Comparison of ENCODE assay signal across 25 cellular contexts in genomic region chr3:172908871-172909270, GRCh38.
"Had no signal": no experiment of that assay in that cellular context is flagged by ENCODE, and none has a peak within 500 bp of the region (broad histone marks: within the 10 kb centered on the region; RNA-seq: fewer than 3 reads in every experiment).

No MANE protein-coding gene starts in this region.

- H3K36me3 ChIP-seq: left ventricle myocardium inferior, ovary, prostate gland, suprapubic skin, thoracic aorta, tibial artery, upper lobe of right lung had no signal

- DNase-seq: hypothalamus; immature natural killer cell; kidney; left ventricle myocardium inferior; mesendoderm; naive B cell; ovary; retina; right cardiac atrium; stimulated activated CD4-positive, alpha-beta T cell treated with anti-CD3 and anti-CD28 coated beads, Interleukin-12 subunit alpha, Interleukin-12 subunit beta, amount 100 ng/mL, for 4 hours; stimulated activated CD4-positive, alpha-beta T cell treated with anti-CD3 and anti-CD28 coated beads, Interleukin-15, amount 100 ng/mL, for 24 hours; stimulated activated CD4-positive, alpha-beta T cell treated with anti-CD3 and anti-CD28 coated beads, Interleukin-2, amount 100 ng/mL, for 24 hours; stimulated activated CD4-positive, alpha-beta T cell treated with anti-CD3 and anti-CD28 coated beads, Interleukin-4, amount 100 ng/mL, for 1 hour; stimulated activated naive B cell treated with anti-CD40 and anti-IgM and Interleukin-4, amounts not matched to agents 10 μg/mL and 1 μg/mL and 100 μg/mL, for 72 hours; tibial artery; trophoblast cell; upper lobe of right lung had no signal

- H3K9me3 ChIP-seq: left ventricle myocardium inferior, ovary, prostate gland, suprapubic skin, thoracic aorta, tibial artery, upper lobe of right lung had no signal

- FAIRE-seq: kidney, urothelium cell line had no signal

- H3K4me3 ChIP-seq: left ventricle myocardium inferior, lung, ovary, prostate gland, skin epidermis, suprapubic skin, thoracic aorta, tibial artery, upper lobe of right lung had no signal

- ATAC-seq: natural killer cell treated with Interleukin-12 subunit alpha and Interleukin-12 subunit beta and Interleukin-15 and Interleukin-18, amount 100 ng/mL, for 72 hours; right cardiac atrium; sciatic nerve; stimulated activated naive B cell treated with anti-CD40 and anti-IgM and Interleukin-4, amounts not matched to agents 10 μg/mL and 1 μg/mL and 100 μg/mL, for 72 hours; upper lobe of right lung had no signal

- H3K27me3 ChIP-seq: ovary, suprapubic skin, tibial artery, upper lobe of right lung had no signal

- H3K27ac ChIP-seq: left ventricle myocardium inferior, ovary, prostate gland, skin epidermis, suprapubic skin, thoracic aorta, tibial artery, upper lobe of right lung had no signal

- H3K4me1 ChIP-seq: left ventricle myocardium inferior, prostate gland, suprapubic skin, tibial artery, upper lobe of right lung had no signal
